25 cellular contexts compared by ENCODE assay signal in the genomic region with DNA sequence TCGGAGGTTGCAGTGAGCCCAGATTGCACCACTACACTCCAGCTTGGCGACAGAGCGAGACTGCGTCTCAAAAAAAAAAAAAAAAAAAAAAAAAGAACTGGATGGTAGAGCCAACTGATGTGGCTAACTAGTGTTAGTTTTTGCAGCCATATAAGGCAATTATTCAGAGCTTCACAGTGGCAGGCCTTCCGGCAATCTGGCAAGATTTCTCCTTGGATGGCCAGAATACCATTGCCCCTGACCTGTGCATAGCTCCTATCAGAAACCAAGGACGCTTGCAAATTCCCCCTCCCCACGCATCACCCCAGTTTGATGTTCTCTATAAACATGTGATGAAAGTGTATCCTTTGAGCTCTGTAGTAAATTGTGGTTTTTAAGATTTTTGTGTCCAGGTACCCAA.
"Had no signal": no experiment of that assay in that cellular context is flagged by ENCODE, and none has a peak within 500 bp of the region (broad histone marks: within the 10 kb centered on the region; RNA-seq: fewer than 3 reads in every experiment).

No MANE protein-coding gene starts in this region.

- FAIRE-seq: colon, endothelial cell of umbilical vein, islet of Langerhans, keratinocyte had no signal

- ATAC-seq: heart right ventricle, left lung, left ventricle myocardium superior, lower lobe of right lung, mucosa of descending colon had no signal

- DNase-seq: dermis blood vessel endothelial cell; dorsolateral prefrontal cortex; effector CD4-positive, alpha-beta T cell; effector memory CD4-positive, alpha-beta T cell; esophagus squamous epithelium; foreskin fibroblast; foreskin melanocyte; gastrocnemius medialis; glutamatergic neuron; head of caudate nucleus; heart right ventricle; hippocampal formation; left cardiac atrium; left lung; left ventricle myocardium superior; lower lobe of right lung; mesenchymal stem cell; mucosa of descending colon; naive B cell had no signal

- H3K36me3 Mint-ChIP-seq: mesothelial cell of epicardium had no signal

- H3K4me1 Mint-ChIP-seq: mesothelial cell of epicardium, naive B cell had no signal

- H3K4me3 ChIP-seq: coronary artery, dorsolateral prefrontal cortex, esophagus squamous epithelium, gastrocnemius medialis, heart right ventricle, left lung, lower lobe of right lung, mucosa of descending colon had no signal

- H3K9me3 ChIP-seq: esophagus squamous epithelium, gastrocnemius medialis, heart right ventricle, left lung, lower lobe of right lung, mucosa of descending colon had no signal

- H3K27ac Mint-ChIP-seq: mesothelial cell of epicardium, naive B cell had no signal

- H3K9me3 Mint-ChIP-seq: mesothelial cell of epicardium, naive B cell had no signal

- H3K27ac ChIP-seq: coronary artery, dorsolateral prefrontal cortex, esophagus squamous epithelium, gastrocnemius medialis, heart right ventricle, left lung, lower lobe of right lung had no signal

- H3K4me3 Mint-ChIP-seq: mesothelial cell of epicardium, naive B cell had no signal

- H3K36me3 ChIP-seq: esophagus squamous epithelium, gastrocnemius medialis, heart right ventricle, left lung, lower lobe of right lung had no signal

- H3K27me3 ChIP-seq: dorsolateral prefrontal cortex, esophagus squamous epithelium, left lung had no signal

- H3K4me1 ChIP-seq: gastrocnemius medialis, heart right ventricle, left lung, lower lobe of right lung had no signal
